31 cellular contexts compared by ENCODE assay signal in genomic region chr3:186663351-186664118, GRCh38. TPM values are rescaled to one million over a fixed set of nuclear protein-coding genes. Genes with fewer than 3 reads are reported as not detected.
DNase-seq lines count a peak whose midpoint lies in the region; ATAC-seq, FAIRE-seq and TF ChIP-seq lines count a peak whose summit lies in the region.
"Had no signal": no experiment of that assay in that cellular context is flagged by ENCODE, and none has a peak within 500 bp of the region (broad histone marks: within the 10 kb centered on the region; RNA-seq: fewer than 3 reads in every experiment).

No MANE protein-coding gene starts in this region.

- CTCF ChIA-PET in H1 (lab: Charles Lee; ENCODE audit: partially characterized antibody) = interaction anchor here (0.6 to 2.9 kb wide), 6 partner anchors 10 to 337 kb away, joined by 3 to 13 read pairs (median 4); no protein-coding TSS in a partner anchor
- CTCF ChIA-PET in activated naive CD4-positive, alpha-beta T cell treated with anti-CD3 and anti-CD28 coated beads, Interleukin-2, amount 10 ng/mL, durations not matched to agents 7 days and 5 days (lab: Charles Lee) = no interaction called here

- no peaks in the 10 kb centered on the region for H3K9me3 Mint-ChIP-seq in activated naive CD4-positive, alpha-beta T cell treated with anti-CD3 and anti-CD28 coated beads, Interleukin-2, amount 10 ng/mL, durations not matched to agents 7 days and 5 days
- H3K9me3 Mint-ChIP-seq: CD8-positive, alpha-beta memory T cell had no signal

- no peak for FAIRE-seq in H1 (lab: Jason Lieb, UNC)
- FAIRE-seq: GM12892, GM19239 had no signal

- no peak overlapping the region for H2AFZ ChIP-seq in H1 (ENCODE audit: low read length)

- H3K23me2 ChIP-seq in H1 (ENCODE audit: low read depth, low read length) = 0 out of 2 replicates have a peak, but pooled peaks cover 2% of the 10 kb centered on the region

- H4K20me1 ChIP-seq in H1 (replicated peaks in 1 of 2; ENCODE audit: control insufficient read depth in 1 of 2, insufficient read depth in 2 of 2, low read length in 2 of 2) = no peaks in the 10 kb centered on the region

- H3K56ac ChIP-seq in H1 (replicated peaks; ENCODE audit: insufficient read length, low read depth, low read length) = peak overlapping the region; percentile 67

- H3K27me3 ChIP-seq in H1 (replicated peaks in 1 of 4; ENCODE audit: control insufficient read depth in 3 of 4, extremely low read depth in 1 of 4, insufficient read depth in 3 of 4, low read length in 3 of 4) = no peaks in the 10 kb centered on the region

- TF ChIP-seq CTCF in H1 (IDR thresholded peaks at IDR 0.05; ENCODE audit: control extremely low read depth in 1 of 3, insufficient read depth in 1 of 3, low read depth in 1 of 3, low read length in 3 of 3) = no peak

- peaks cover 2 to 13% (median 7%) of the 10 kb centered on the region in 4 experiments; a peak in 4 of 7 replicates for H3K4me1 ChIP-seq in H1 (replicated peaks in 1 of 4; ENCODE audit: control insufficient read depth in 3 of 4, insufficient read depth in 4 of 4, low read length in 3 of 4)
- H3K4me1 ChIP-seq: BE2C had no signal

- DNase-seq in NCI-H82 (lab: John Stamatoyannopoulos, UW) (peak; percentile 40), NCI-H82 treated with DMSO at 0.1 percent for 48 hours (lab: John Stamatoyannopoulos, UW; ENCODE audit: unreplicated experiment) (no peak), H1 (ENCODE audit: low read depth in 1 of 2, low spot score in 2 of 2) (peak in 1 of 2 experiments; percentile 66), iPS-NIHi7 (ENCODE audit: extremely low spot score) (peak; percentile 26), SIG-M5 treated with dmso at 0.1 percent for 504 hours (lab: John Stamatoyannopoulos, UW; ENCODE audit: unreplicated experiment) (no peak)
- DNase-seq in activated naive CD4-positive, alpha-beta T cell treated with anti-CD3 and anti-CD28 coated beads, Interleukin-2, amount 10 ng/mL, durations not matched to agents 7 days and 5 days = no peak
- DNase-seq: ACHN; BE2C; Calu3; CD8-positive, alpha-beta memory T cell; DMS79 treated with DMSO at 0.1 percent for 48 hours; H7; IMR-90; MM.1S; NCI-H1417; NCI-H1694; NCI-H2029 treated with DMSO at 0.1 percent for 48 hours; NCI-H446 treated with DMSO at 0.1 percent for 48 hours; NCI-H526; SHP77 had no signal

- H3K79me1 ChIP-seq in H1 (ENCODE audit: low read depth, low read length) = no peaks in the 10 kb centered on the region

- H3K9ac ChIP-seq in H1 (replicated peaks in 1 of 4; ENCODE audit: extremely low read depth in 1 of 4, low read depth in 3 of 4, low read length in 3 of 4) = no peak overlapping the region
- H3K9ac ChIP-seq: KMS-11 had no signal

- H4K5ac ChIP-seq in H1 (ENCODE audit: insufficient read length, low read depth, low read length) = peak overlapping the region; percentile 69

- H3K18ac ChIP-seq in H1 (ENCODE audit: extremely low read depth, low read length) = peak overlapping the region; percentile 93

- peak overlapping the region; percentile 50 to 72 for H3K4me2 ChIP-seq in H1 (ENCODE audit: insufficient read depth in 1 of 2, low read depth in 2 of 2, low read length in 2 of 2)
- H3K4me2 ChIP-seq: KMS-11 had no signal

- ATAC-seq in SK-N-SH treated with all-trans-retinoic acid at 6 μM for 48 hours (no peak), GM19455 (IDR thresholded peaks at IDR 0.05; ENCODE audit: unreplicated experiment) (no peak)
- ATAC-seq: Panc1 had no signal

- 0 out of 2 replicates have a peak overlapping the region, but pooled peaks have one; percentile 76 for H2AK5ac ChIP-seq in H1 (ENCODE audit: low read depth, low read length)

- H3K36me3 Mint-ChIP-seq in activated naive CD4-positive, alpha-beta T cell treated with anti-CD3 and anti-CD28 coated beads, Interleukin-2, amount 10 ng/mL, durations not matched to agents 7 days and 5 days = no peaks in the 10 kb centered on the region
- H3K36me3 Mint-ChIP-seq: CD14-positive monocyte; CD8-positive, alpha-beta memory T cell had no signal

- peak overlapping the region; percentile 18; the same call in 1 of the 2 replicates for H2BK12ac ChIP-seq in H1 (ENCODE audit: low read depth, low read length)

- no peak overlapping the region for H3K4me3 Mint-ChIP-seq in activated naive CD4-positive, alpha-beta T cell treated with anti-CD3 and anti-CD28 coated beads, Interleukin-2, amount 10 ng/mL, durations not matched to agents 7 days and 5 days
- H3K4me3 Mint-ChIP-seq: CD14-positive monocyte; CD8-positive, alpha-beta memory T cell had no signal

- H3K23ac ChIP-seq in H1 (ENCODE audit: insufficient read length) = no peak overlapping the region

- WGBS in H1 (ENCODE audit: extremely low coverage in 1 of 2, insufficient coverage in 1 of 2, insufficient read length in 1 of 2, insufficient replicate concordance in 2 of 2, low coverage in 1 of 2, low lambda C conversion rate in 2 of 2, missing lambda C conversion rate in 1 of 2), 2 experiments = 15% methylated on average over 7 of the region's 8 CpGs; no CpG with 5 or more reads in 1 of the 2 experiments

- H3K4me1 Mint-ChIP-seq in activated naive CD4-positive, alpha-beta T cell treated with anti-CD3 and anti-CD28 coated beads, Interleukin-2, amount 10 ng/mL, durations not matched to agents 7 days and 5 days = peaks cover 4% of the 10 kb centered on the region
- H3K4me1 Mint-ChIP-seq: CD8-positive, alpha-beta memory T cell had no signal

- H3K14ac ChIP-seq in H1 (ENCODE audit: insufficient read length) = no peak overlapping the region

- H3K27ac ChIP-seq in H1 (ENCODE audit: low read depth, low read length) = peak overlapping the region; percentile 64
- H3K27ac ChIP-seq: 22Rv1, KMS-11, RWPE1 had no signal

- peak overlapping the region in 1 of 4 experiments; percentile 15; a peak in 2 of 8 replicates for H3K4me3 ChIP-seq in H1 (ENCODE audit: extremely low read depth in 1 of 4, insufficient read depth in 2 of 4, low read depth in 3 of 4, low read length in 4 of 4)

- H3K4ac ChIP-seq in H1 (replicated peaks; ENCODE audit: insufficient read length, low read depth, low read length) = peak overlapping the region; percentile 93

- no peaks in the 10 kb centered on the region for H3K36me3 ChIP-seq in H1 (ENCODE audit: control insufficient read depth in 2 of 4, insufficient read depth in 4 of 4, low read length in 3 of 4)
- H3K36me3 ChIP-seq: BE2C had no signal

- no peak for TF ChIP-seq EP300 in H1 (IDR thresholded peaks at IDR 0.05; ENCODE audit: borderline replicate concordance in 1 of 2, low read depth in 2 of 2, low read length in 2 of 2)

- peak in 1 of 2 experiments; percentile 41; a peak in 1 of 3 replicates for TF ChIP-seq POLR2A in H1 (IDR thresholded peaks at IDR 0.05; ENCODE audit: control extremely low read depth in 1 of 2, low read depth in 2 of 2, low read length in 2 of 2)

- peak overlapping the region; percentile 99 for H2BK5ac ChIP-seq in H1 (ENCODE audit: low read depth, low read length)

- 0 out of 2 replicates have a peak overlapping the region, but pooled peaks have one; percentile 83 for H2BK15ac ChIP-seq in H1 (ENCODE audit: low read length)

- no peaks in the 10 kb centered on the region for H3K9me3 ChIP-seq in H1 (ENCODE audit: insufficient read depth in 2 of 2, low read depth in 1 of 2, low read length in 1 of 2)
- H3K9me3 ChIP-seq: BE2C had no signal

- TF ChIP-seq RAD21 in H1 (IDR thresholded peaks at IDR 0.05 in 1 of 2, conservative IDR thresholded peaks at IDR 0.05 in 1 of 2; ENCODE audit: low read depth in 2 of 2, low read length in 2 of 2) = no peak

- H2BK20ac ChIP-seq in H1 (ENCODE audit: low read length) = peak overlapping the region; percentile 98; the same call in 1 of the 2 replicates

- H3K27ac Mint-ChIP-seq in activated naive CD4-positive, alpha-beta T cell treated with anti-CD3 and anti-CD28 coated beads, Interleukin-2, amount 10 ng/mL, durations not matched to agents 7 days and 5 days = no peak overlapping the region
- H3K27ac Mint-ChIP-seq: CD8-positive, alpha-beta memory T cell had no signal

- peak overlapping the region; percentile 2 for H2BK120ac ChIP-seq in H1 (replicated peaks; ENCODE audit: low read depth, low read length)

- POLR2A ChIA-PET in H1 (lab: Charles Lee; ENCODE audit: partially characterized antibody) = interaction anchor here (0.7 to 2.8 kb wide), 13 partner anchors 10 to 126 kb away, joined by 3 to 26 read pairs (median 3); partner anchors contain the start of gene EIF4A2

- no peaks in the 10 kb centered on the region for H3K79me2 ChIP-seq in H1 (ENCODE audit: control insufficient read depth in 1 of 2, insufficient read depth in 2 of 2, low read length in 2 of 2)

- no peak overlapping the region for H4K8ac ChIP-seq in H1 (ENCODE audit: extremely low read depth, insufficient read depth, low read length)

- peak overlapping the region; percentile 69 for H4K91ac ChIP-seq in H1 (replicated peaks; ENCODE audit: insufficient read length, low read length)

- peaks cover 26% of the 10 kb centered on the region for H3K27me3 Mint-ChIP-seq in activated naive CD4-positive, alpha-beta T cell treated with anti-CD3 and anti-CD28 coated beads, Interleukin-2, amount 10 ng/mL, durations not matched to agents 7 days and 5 days

RNA-seq across cellular contexts. Expression of gene HRG, which starts 2.3 kb away (rescaled TPM):
- 0.15 TPM in 1 of 2 replicates, not detected in the other for total RNA-seq in H1 (2021; fragmentation: NEBNext Ultra II Directional; extraction: Animal tissue kit (Norgen Biotek cat#: 25700))
- polyA plus RNA-seq in H1 (2011; rRNA removed) = 0.03 TPM in 1 of 2 replicates, not detected in the other
- polyA plus RNA-seq in H1 (2011; cell fraction: cytosol; rRNA removed) = not detected
- not detected for polyA plus RNA-seq in H1 (2011; cell fraction: nucleus; rRNA removed)
- polyA plus RNA-seq in H1 (2012, experiment 1 of 2) = 0.21 TPM in 1 of 4 replicates, not detected in the others
- polyA plus RNA-seq in H1 (2012, experiment 2 of 2) = not detected
- 0.22 TPM for polyA plus RNA-seq in H1 (2013, experiment 1 of 2)
- polyA plus RNA-seq in H1 (2013, experiment 2 of 2) = 0.17 TPM
- polyA minus RNA-seq in H1 (2011; rRNA and poly(A)+ RNA removed) = not detected in 2 replicates
- not detected for polyA minus RNA-seq in H1 (2011; cell fraction: cytosol; rRNA and poly(A)+ RNA removed)
- polyA minus RNA-seq in H1 (2011; cell fraction: nucleus; rRNA and poly(A)+ RNA removed) = not detected
- total RNA-seq: CD8-positive, alpha-beta memory T cell; IMR-90; OCI-LY7 had no signal
- polyA plus RNA-seq: CD14-positive monocyte; CD8-positive, alpha-beta memory T cell; IMR-90 had no signal

RNA-seq across cellular contexts. Expression of gene FETUB, which starts 23.3 kb away (rescaled TPM):
- total RNA-seq in H1 (2021; fragmentation: NEBNext Ultra II Directional; extraction: Animal tissue kit (Norgen Biotek cat#: 25700)) = not detected in 2 replicates
- polyA plus RNA-seq in H1 (2011; rRNA removed) = 0.15 TPM in 1 of 2 replicates, not detected in the other
- 0.09 TPM for polyA plus RNA-seq in H1 (2011; cell fraction: cytosol; rRNA removed)
- 0.19 TPM for polyA plus RNA-seq in H1 (2011; cell fraction: nucleus; rRNA removed)
- 0.10 to 0.25 TPM (median 0.19 TPM) in 4 replicates for polyA plus RNA-seq in H1 (2012, experiment 1 of 2)
- polyA plus RNA-seq in H1 (2012, experiment 2 of 2) = not detected
- polyA plus RNA-seq in H1 (2013, experiment 1 of 2) = not detected
- 0.07 TPM for polyA plus RNA-seq in H1 (2013, experiment 2 of 2)
- not detected in 2 replicates for polyA minus RNA-seq in H1 (2011; rRNA and poly(A)+ RNA removed)
- not detected for polyA minus RNA-seq in H1 (2011; cell fraction: cytosol; rRNA and poly(A)+ RNA removed)
- polyA minus RNA-seq in H1 (2011; cell fraction: nucleus; rRNA and poly(A)+ RNA removed) = not detected
- total RNA-seq: Calu3; CD8-positive, alpha-beta memory T cell; H7; IMR-90; OCI-LY7 had no signal
- polyA plus RNA-seq: CD14-positive monocyte; CD8-positive, alpha-beta memory T cell; IMR-90 had no signal

RNA-seq across cellular contexts. Expression of gene AHSG, which starts 50.7 kb away (rescaled TPM):
- 0.78 and 1.1 TPM in 2 replicates for total RNA-seq in H1 (2021; fragmentation: NEBNext Ultra II Directional; extraction: Animal tissue kit (Norgen Biotek cat#: 25700))
- polyA plus RNA-seq in H1 (2011; rRNA removed) = 0.68 and 0.86 TPM in 2 replicates
- polyA plus RNA-seq in H1 (2011; cell fraction: cytosol; rRNA removed) = 2.4 TPM
- 0.47 TPM for polyA plus RNA-seq in H1 (2011; cell fraction: nucleus; rRNA removed)
- polyA plus RNA-seq in H1 (2012, experiment 1 of 2) = 0.46 to 1.1 TPM (median 0.57 TPM) in 4 replicates
- polyA plus RNA-seq in H1 (2012, experiment 2 of 2) = 0.46 TPM
- polyA plus RNA-seq in H1 (2013, experiment 1 of 2) = 0.69 TPM
- 0.61 TPM for polyA plus RNA-seq in H1 (2013, experiment 2 of 2)
- polyA minus RNA-seq in H1 (2011; rRNA and poly(A)+ RNA removed) = 0.46 TPM in 1 of 2 replicates, not detected in the other
- polyA minus RNA-seq in H1 (2011; cell fraction: cytosol; rRNA and poly(A)+ RNA removed) = 0.66 TPM
- polyA minus RNA-seq in H1 (2011; cell fraction: nucleus; rRNA and poly(A)+ RNA removed) = 0.50 TPM
- total RNA-seq: CD8-positive, alpha-beta memory T cell; H7; IMR-90; OCI-LY7 had no signal
- polyA plus RNA-seq: CD14-positive monocyte; CD8-positive, alpha-beta memory T cell; IMR-90 had no signal

RNA-seq across cellular contexts. Expression of gene KNG1, which starts 53.6 kb away (rescaled TPM):
- total RNA-seq in H1 (2021; fragmentation: NEBNext Ultra II Directional; extraction: Animal tissue kit (Norgen Biotek cat#: 25700)) = 0.31 TPM in 1 of 2 replicates, not detected in the other
- 0.05 TPM in 1 of 2 replicates, not detected in the other for polyA plus RNA-seq in H1 (2011; rRNA removed)
- polyA plus RNA-seq in H1 (2011; cell fraction: cytosol; rRNA removed) = 0.03 TPM
- not detected for polyA plus RNA-seq in H1 (2011; cell fraction: nucleus; rRNA removed)
- not detected in 4 replicates for polyA plus RNA-seq in H1 (2012, experiment 1 of 2)
- not detected for polyA plus RNA-seq in H1 (2012, experiment 2 of 2)
- 0.32 TPM for polyA plus RNA-seq in H1 (2013, experiment 1 of 2)
- 0.29 TPM for polyA plus RNA-seq in H1 (2013, experiment 2 of 2)
- not detected in 2 replicates for polyA minus RNA-seq in H1 (2011; rRNA and poly(A)+ RNA removed)
- not detected for polyA minus RNA-seq in H1 (2011; cell fraction: cytosol; rRNA and poly(A)+ RNA removed)
- not detected for polyA minus RNA-seq in H1 (2011; cell fraction: nucleus; rRNA and poly(A)+ RNA removed)
- total RNA-seq: Calu3; CD8-positive, alpha-beta memory T cell; H7; HT1080; IMR-90; OCI-LY7 had no signal
- polyA plus RNA-seq: CD14-positive monocyte; CD8-positive, alpha-beta memory T cell; IMR-90 had no signal

Comparison
In these comparisons a context has a peak if more than half of its experiments do, and no peak if none do; other contexts are left out.
1. DNase-seq: peak in NCI-H82 (single experiment) and iPS-NIHi7 (single experiment); none in NCI-H82 treated with DMSO at 0.1 percent for 48 hours (single experiment), activated naive CD4-positive, alpha-beta T cell treated with anti-CD3 and anti-CD28 coated beads, Interleukin-2, amount 10 ng/mL, durations not matched to agents 7 days and 5 days (single experiment) and SIG-M5 treated with dmso at 0.1 percent for 504 hours (single experiment).